ENCODE assay signal across 28 cellular contexts in genomic region chr21:27681841-27682240, GRCh38.
DNase-seq lines count a peak whose midpoint lies in the region; ATAC-seq, FAIRE-seq and TF ChIP-seq lines count a peak whose summit lies in the region.
"Had no signal": no experiment of that assay in that cellular context is flagged by ENCODE, and none has a peak within 500 bp of the region (broad histone marks: within the 10 kb centered on the region; RNA-seq: fewer than 3 reads in every experiment).

No MANE protein-coding gene starts in this region.

- no peak for FAIRE-seq in HTR-8/SVneo (lab: Jason Lieb, UNC)
- FAIRE-seq: A204.1, islet of Langerhans, K562 had no signal

- no peak for TF ChIP-seq POLR2A in right lobe of liver (IDR thresholded peaks at IDR 0.05)

- in situ Hi-C loops in G401 (cut with HindIII; ENCODE audit: low sequenced_read_pairs): no loop called here

- TF ChIP-seq CTCF in choroid plexus epithelial cell (conservative IDR thresholded peaks at IDR 0.05; ENCODE audit: low read depth, low read length) (no peak), right lobe of liver (IDR thresholded peaks at IDR 0.05) (no peak), coronary artery (IDR thresholded peaks at IDR 0.05) (no peak)

- H3K27ac ChIP-seq in ACC112 (ENCODE audit: low read depth, low read length) (peak overlapping the region; percentile 95), right lobe of liver (no peak overlapping the region), coronary artery (no peak overlapping the region)
- H3K27ac ChIP-seq: BLaER1 treated with 17β-estradiol and CSF1 and Interleukin-3, amounts not matched to agents 10 nM and 100 nM; cardiac muscle cell; hepatocyte; PC-9; right atrium auricular region; VCaP had no signal

- peak; percentile 10 for DNase-seq in HTR-8/SVneo (ENCODE audit: insufficient read length, low spot score)
- DNase-seq in choroid plexus epithelial cell (ENCODE audit: low read depth): peak; percentile 69
- peak; percentile 16 for DNase-seq in hepatic stellate cell (ENCODE audit: low spot score)
- no peak for DNase-seq in G401 (ENCODE audit: low spot score)
- DNase-seq in stimulated activated CD4-positive, alpha-beta T cell treated with anti-CD3 and anti-CD28 coated beads, Interleukin-12 subunit alpha, Interleukin-12 subunit beta, amount 100 ng/mL, for 4 hours: no peak
- DNase-seq in right lobe of liver: no peak
- no peak for DNase-seq in coronary artery (ENCODE audit: low spot score)
- DNase-seq: activated CD8-positive, alpha-beta memory T cell treated with anti-CD3 and anti-CD28 coated beads, Interleukin-2, amount 50 U/mL, for 4 hours; activated effector memory CD4-positive, alpha-beta T cell treated with anti-CD3 and anti-CD28 coated beads, Interleukin-2, amount 50 U/mL, for 16 hours; activated naive CD8-positive, alpha-beta T cell treated with anti-CD3 and anti-CD28 coated beads, Interleukin-2, amount 50 U/mL, for 24 hours; naive B cell; NCI-H2029; NCI-H345; NCI-H82; occipital lobe; PC-9; T-helper 2 cell; uterus had no signal

- intact Hi-C loops in right lobe of liver (cut with DNase I): no loop called here

- WGBS in right lobe of liver (ENCODE audit: insufficient coverage, low coverage, low lambda C conversion rate, missing lambda C conversion rate): 23% methylated on average over 2 of the region's 2 CpGs

- H3K27me3 ChIP-seq in ACC112 (ENCODE audit: insufficient read depth, low read length) (no peaks in the 10 kb centered on the region), right lobe of liver (no peaks in the 10 kb centered on the region)
- H3K27me3 ChIP-seq: BLaER1 treated with 17β-estradiol and CSF1 and Interleukin-3, amounts not matched to agents 10 nM and 100 nM; cardiac muscle cell; hepatocyte; right atrium auricular region; uterus had no signal

- H3K9me3 ChIP-seq in right lobe of liver: no peaks in the 10 kb centered on the region
- H3K9me3 ChIP-seq: right atrium auricular region, uterus had no signal

- H3K36me3 ChIP-seq in ACC112 (ENCODE audit: insufficient read depth, low read length) (no peaks in the 10 kb centered on the region), right lobe of liver (no peaks in the 10 kb centered on the region)
- H3K36me3 ChIP-seq: BLaER1 treated with 17β-estradiol and CSF1 and Interleukin-3, amounts not matched to agents 10 nM and 100 nM; cardiac muscle cell; right atrium auricular region; uterus had no signal

- H2AFZ ChIP-seq in ACC112 (ENCODE audit: low read length, unreplicated experiment): peak overlapping the region; percentile 56
- H2AFZ ChIP-seq: hepatocyte, PC-9 had no signal

- H3K4me1 ChIP-seq in ACC112 (ENCODE audit: control insufficient read depth, insufficient read depth, low read length, unreplicated experiment): peaks cover 24% of the 10 kb centered on the region
- H3K4me1 ChIP-seq in right lobe of liver: no peaks in the 10 kb centered on the region
- H3K4me1 ChIP-seq: BLaER1 treated with 17β-estradiol and CSF1 and Interleukin-3, amounts not matched to agents 10 nM and 100 nM; right atrium auricular region had no signal

- no peak for ATAC-seq in right lobe of liver
- ATAC-seq: activated naive CD8-positive, alpha-beta T cell treated with anti-CD3 and anti-CD28 coated beads, Interleukin-2, amount 50 U/mL, for 24 hours; K562 had no signal

- no peaks in the 10 kb centered on the region for H3K79me2 ChIP-seq in ACC112 (ENCODE audit: control insufficient read depth, insufficient read depth, low read length, unreplicated experiment)
- H3K79me2 ChIP-seq: hepatocyte had no signal

- H3K4me3 ChIP-seq in ACC112 (ENCODE audit: low read depth, low read length) (no peak overlapping the region), choroid plexus epithelial cell (ENCODE audit: low read depth, low read length) (no peak overlapping the region), right lobe of liver (no peak overlapping the region), coronary artery (no peak overlapping the region)
- H3K4me3 ChIP-seq: BLaER1 treated with 17β-estradiol and CSF1 and Interleukin-3, amounts not matched to agents 10 nM and 100 nM; cardiac muscle cell; hepatocyte; K562; lung; PC-9; right atrium auricular region; uterus had no signal

Comparison
In these comparisons a context has a peak if more than half of its experiments do, and no peak if none do; other contexts are left out.
1. DNase-seq: peak in HTR-8/SVneo (single experiment), choroid plexus epithelial cell (single experiment) and hepatic stellate cell (single experiment); none in G401 (single experiment), stimulated activated CD4-positive, alpha-beta T cell treated with anti-CD3 and anti-CD28 coated beads, Interleukin-12 subunit alpha, Interleukin-12 subunit beta, amount 100 ng/mL, for 4 hours (single experiment), right lobe of liver (0 of 3) and coronary artery (single experiment).